Comparison of ENCODE assay signal across 8 cellular contexts in genomic region chr7:25389489-25390106, GRCh38.
DNase-seq lines count a peak whose midpoint lies in the region; ATAC-seq and TF ChIP-seq lines count a peak whose summit lies in the region.

No MANE protein-coding gene starts in this region.

- DNase-seq in activated CD4-positive, alpha-beta T cell treated with anti-CD3 and anti-CD28 coated beads for 36 hours = peak; percentile 19
- DNase-seq in activated CD4-positive, alpha-beta T cell treated with anti-CD3 and anti-CD28 coated beads for 1 hour = no peak
- DNase-seq in MV-4-11 (lab: John Stamatoyannopoulos, UW) = peak; percentile 30
- no peak for DNase-seq in retinal pigment epithelial cell (ENCODE audit: low read depth)

- no peaks in the 10 kb centered on the region for H3K36me3 ChIP-seq in gastroesophageal sphincter

- no peaks in the 10 kb centered on the region for H3K36me3 Mint-ChIP-seq in activated CD4-positive, alpha-beta T cell treated with anti-CD3 and anti-CD28 coated beads for 36 hours (ENCODE audit: low read depth)

- peak; percentile 24 to 72 (median 59) for TF ChIP-seq CTCF in gastroesophageal sphincter (IDR thresholded peaks at IDR 0.05)
- peak; percentile 60 for TF ChIP-seq CTCF in retinal pigment epithelial cell (conservative IDR thresholded peaks at IDR 0.05; ENCODE audit: low read depth, low read length)

- no peak for ATAC-seq in activated CD4-positive, alpha-beta T cell treated with anti-CD3 and anti-CD28 coated beads for 36 hours
- ATAC-seq in SK-N-SH treated with all-trans-retinoic acid at 6 μM for 48 hours (peak; percentile 79), gastroesophageal sphincter (no peak), HG03565 (IDR thresholded peaks at IDR 0.05; ENCODE audit: unreplicated experiment) (no peak), HG03521 (IDR thresholded peaks at IDR 0.05; ENCODE audit: unreplicated experiment) (no peak)

- no peaks in the 10 kb centered on the region for H3K4me1 Mint-ChIP-seq in activated CD4-positive, alpha-beta T cell treated with anti-CD3 and anti-CD28 coated beads for 36 hours

- H3K4me3 Mint-ChIP-seq in activated CD4-positive, alpha-beta T cell treated with anti-CD3 and anti-CD28 coated beads for 36 hours = no peak overlapping the region

- peaks cover 0 to 75% (median 4%) of the 10 kb centered on the region in 3 donors for H3K4me1 ChIP-seq in gastroesophageal sphincter

- H3K27ac Mint-ChIP-seq in activated CD4-positive, alpha-beta T cell treated with anti-CD3 and anti-CD28 coated beads for 36 hours = no peak overlapping the region

- no peaks in the 10 kb centered on the region for H3K9me3 ChIP-seq in gastroesophageal sphincter

- H3K27me3 Mint-ChIP-seq in activated CD4-positive, alpha-beta T cell treated with anti-CD3 and anti-CD28 coated beads for 36 hours = no peaks in the 10 kb centered on the region

- H3K27ac ChIP-seq in gastroesophageal sphincter = no peak overlapping the region

- CTCF ChIA-PET in activated CD4-positive, alpha-beta T cell treated with anti-CD3 and anti-CD28 coated beads for 36 hours (lab: Charles Lee) = interaction anchor here (0.6 to 8.8 kb wide), 6 partner anchors 8 to 178 kb away, joined by 3 to 103 read pairs (median 6); no protein-coding TSS in a partner anchor

- WGBS in gastroesophageal sphincter (ENCODE audit: low coverage in 1 of 2), 2 donors = 9 to 12% methylated on average over 8 of the region's 8 CpGs

- no peak for TF ChIP-seq EP300 in gastroesophageal sphincter (IDR thresholded peaks at IDR 0.05)

- no peaks in the 10 kb centered on the region for H3K9me3 Mint-ChIP-seq in activated CD4-positive, alpha-beta T cell treated with anti-CD3 and anti-CD28 coated beads for 36 hours (ENCODE audit: low read depth)

- POLR2A ChIA-PET in activated CD4-positive, alpha-beta T cell treated with anti-CD3 and anti-CD28 coated beads for 36 hours (lab: Charles Lee) = no interaction called here

- no peak for TF ChIP-seq POLR2A in gastroesophageal sphincter (IDR thresholded peaks at IDR 0.05)

- H3K27me3 ChIP-seq in gastroesophageal sphincter = no peaks in the 10 kb centered on the region

- H3K4me3 ChIP-seq in gastroesophageal sphincter (no peak overlapping the region), retinal pigment epithelial cell (ENCODE audit: low read length) (no peak overlapping the region)

- intact Hi-C loops in activated CD4-positive, alpha-beta T cell treated with anti-CD3 and anti-CD28 coated beads for 36 hours (cut with DNase I, micrococcal nuclease) = loop anchor here (1.0 to 2.0 kb wide), 3 partner anchors 130 to 467 kb away; no protein-coding TSS in a partner anchor

TF ChIP-seq in SK-N-SH treated with all-trans-retinoic acid at 6 μM for 48 hours, 23 proteins besides CTCF, POLR2A, EP300 and RAD21:
- no peak for TF ChIP-seq ZFP3 (CRISPR knock-in tag; IDR thresholded peaks at IDR 0.05)
- no peak for TF ChIP-seq GLIS3 (CRISPR knock-in tag; IDR thresholded peaks at IDR 0.05)
- no peak for TF ChIP-seq BACH2 (CRISPR knock-in tag; IDR thresholded peaks at IDR 0.05; ENCODE audit: borderline replicate concordance)
- TF ChIP-seq ESRRG (CRISPR knock-in tag; IDR thresholded peaks at IDR 0.05) = no peak
- TF ChIP-seq CREB5 (CRISPR knock-in tag; IDR thresholded peaks at IDR 0.05; ENCODE audit: low read depth) = no peak
- no peak for TF ChIP-seq ZNF8 (CRISPR knock-in tag; IDR thresholded peaks at IDR 0.05)
- TF ChIP-seq SNAI2 (CRISPR knock-in tag; IDR thresholded peaks at IDR 0.05) = no peak
- no peak for TF ChIP-seq PPARA (CRISPR knock-in tag; IDR thresholded peaks at IDR 0.05; ENCODE audit: borderline replicate concordance)
- no peak for TF ChIP-seq TCF4 (CRISPR knock-in tag; IDR thresholded peaks at IDR 0.05; ENCODE audit: borderline replicate concordance)
- no peak for TF ChIP-seq ZC3H10 (CRISPR knock-in tag; IDR thresholded peaks at IDR 0.05)
- no peak for TF ChIP-seq CSRNP3 (CRISPR knock-in tag; IDR thresholded peaks at IDR 0.05)
- TF ChIP-seq POU6F1 (CRISPR knock-in tag; IDR thresholded peaks at IDR 0.05; ENCODE audit: borderline replicate concordance, low read depth) = no peak
- no peak for TF ChIP-seq ZFP30 (CRISPR knock-in tag; IDR thresholded peaks at IDR 0.05)

Comparison
In these comparisons a context has a peak if more than half of its experiments do, and no peak if none do; other contexts are left out.
1. DNase-seq: peak in activated CD4-positive, alpha-beta T cell treated with anti-CD3 and anti-CD28 coated beads for 36 hours (single experiment) and MV-4-11 (single experiment); none in activated CD4-positive, alpha-beta T cell treated with anti-CD3 and anti-CD28 coated beads for 1 hour (single experiment) and retinal pigment epithelial cell (single experiment).